8 cellular contexts compared by ENCODE assay signal in the genomic region with DNA sequence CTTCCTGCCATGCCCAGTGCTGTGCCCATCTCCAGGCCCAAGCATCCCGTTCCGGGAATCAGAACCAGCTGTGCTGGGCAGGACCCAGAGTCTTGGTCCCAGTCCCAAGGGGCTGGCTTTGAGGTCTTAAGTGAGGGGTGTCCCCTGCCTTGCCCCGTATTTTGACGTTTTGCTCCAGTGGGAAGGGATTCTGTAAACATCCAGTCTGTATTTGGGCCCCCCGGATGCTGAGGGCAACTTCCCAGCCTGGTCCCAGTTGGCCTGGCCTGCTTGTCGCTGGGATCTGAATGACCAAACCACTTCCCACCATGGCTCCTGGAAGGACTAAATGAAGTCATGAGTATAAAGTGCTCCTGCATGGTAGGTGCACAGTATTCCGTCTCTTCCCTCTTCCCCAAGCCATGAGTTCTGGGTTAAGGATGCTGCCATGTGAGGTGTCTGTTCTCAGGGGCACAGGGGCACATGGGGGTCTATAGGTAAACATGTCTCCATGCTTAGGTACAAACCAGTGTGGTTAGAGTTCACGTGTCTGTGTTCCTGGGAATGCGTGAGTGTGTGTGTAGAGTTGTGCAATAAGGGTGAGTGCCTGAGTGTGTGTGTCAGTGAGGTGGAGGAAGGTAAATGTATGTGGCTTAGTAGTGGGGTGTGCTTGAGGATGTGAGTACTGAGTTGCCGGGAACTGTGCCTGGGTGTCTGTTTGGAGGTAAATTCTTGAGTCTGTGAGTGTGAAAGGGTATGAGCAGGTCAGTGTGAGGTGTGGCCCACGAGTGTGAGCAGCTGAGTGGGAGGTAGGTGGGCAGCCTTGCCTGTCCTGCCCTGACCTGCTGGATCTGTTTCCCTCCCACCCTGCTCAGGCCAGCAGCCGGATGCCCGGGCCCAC. TPM values are rescaled to one million over a fixed set of nuclear protein-coding genes. Genes with fewer than 3 reads are reported as not detected.
DNase-seq lines count a peak whose midpoint lies in the region; ATAC-seq, FAIRE-seq and TF ChIP-seq lines count a peak whose summit lies in the region.

No MANE protein-coding gene starts in this region.

- no peak for TF ChIP-seq CTCF in activated CD8-positive, alpha-beta T cell treated with anti-CD3 and anti-CD28 coated beads for 36 hours (IDR thresholded peaks at IDR 0.05)

- POLR2A ChIA-PET in activated CD4-positive, alpha-beta T cell treated with anti-CD3 and anti-CD28 coated beads for 36 hours (lab: Charles Lee) = no interaction called here
- POLR2A ChIA-PET in activated CD8-positive, alpha-beta T cell treated with anti-CD3 and anti-CD28 coated beads for 36 hours (lab: Charles Lee) = interaction anchor here (1.2 kb wide), 1 partner anchor 32 kb away, joined by 4 read pairs; no protein-coding TSS in a partner anchor

- peaks cover 36% of the 10 kb centered on the region for H3K4me1 Mint-ChIP-seq in activated CD4-positive, alpha-beta T cell treated with anti-CD3 and anti-CD28 coated beads for 36 hours
- peaks cover 36% of the 10 kb centered on the region for H3K4me1 Mint-ChIP-seq in activated CD8-positive, alpha-beta T cell treated with anti-CD3 and anti-CD28 coated beads for 36 hours (ENCODE audit: low read depth)

- H3K36me3 Mint-ChIP-seq in activated CD4-positive, alpha-beta T cell treated with anti-CD3 and anti-CD28 coated beads for 36 hours (ENCODE audit: low read depth) = peaks cover 43% of the 10 kb centered on the region
- peaks cover 42% of the 10 kb centered on the region for H3K36me3 Mint-ChIP-seq in activated CD8-positive, alpha-beta T cell treated with anti-CD3 and anti-CD28 coated beads for 36 hours (ENCODE audit: low read depth)

- no peak for ATAC-seq in activated CD4-positive, alpha-beta T cell treated with anti-CD3 and anti-CD28 coated beads for 36 hours
- no peak for ATAC-seq in activated CD8-positive, alpha-beta T cell treated with anti-CD3 and anti-CD28 coated beads for 36 hours
- ATAC-seq in HG03354 (IDR thresholded peaks at IDR 0.05; ENCODE audit: poor library complexity, severe bottlenecking, unreplicated experiment) (no peak), GM18861 (IDR thresholded peaks at IDR 0.05; ENCODE audit: unreplicated experiment) (no peak)

- H3K9me3 ChIP-seq in iPS-18c (ENCODE audit: control insufficient read depth, insufficient read depth, low read length) = no peaks in the 10 kb centered on the region

- H3K27ac Mint-ChIP-seq in activated CD4-positive, alpha-beta T cell treated with anti-CD3 and anti-CD28 coated beads for 36 hours = peak overlapping the region; percentile 20
- H3K27ac Mint-ChIP-seq in activated CD8-positive, alpha-beta T cell treated with anti-CD3 and anti-CD28 coated beads for 36 hours = no peak overlapping the region

- H3K9me3 Mint-ChIP-seq in activated CD4-positive, alpha-beta T cell treated with anti-CD3 and anti-CD28 coated beads for 36 hours (ENCODE audit: low read depth) = no peaks in the 10 kb centered on the region
- no peaks in the 10 kb centered on the region for H3K9me3 Mint-ChIP-seq in activated CD8-positive, alpha-beta T cell treated with anti-CD3 and anti-CD28 coated beads for 36 hours

- peak overlapping the region; percentile 50 for H3K27ac ChIP-seq in substantia nigra (ENCODE audit: low read depth, low read length, poor library complexity, severe bottlenecking)

- DNase-seq in activated CD4-positive, alpha-beta T cell treated with anti-CD3 and anti-CD28 coated beads for 36 hours = no peak
- DNase-seq in activated CD4-positive, alpha-beta T cell treated with anti-CD3 and anti-CD28 coated beads for 48 hours = no peak
- DNase-seq in activated CD8-positive, alpha-beta T cell treated with anti-CD3 and anti-CD28 coated beads for 36 hours = no peak
- no peak for DNase-seq in substantia nigra (lab: John Stamatoyannopoulos, UW)
- DNase-seq in HTR-8/SVneo (ENCODE audit: insufficient read length, low spot score) = no peak

- peaks cover 5% of the 10 kb centered on the region for H3K27me3 Mint-ChIP-seq in activated CD4-positive, alpha-beta T cell treated with anti-CD3 and anti-CD28 coated beads for 36 hours
- H3K27me3 Mint-ChIP-seq in activated CD8-positive, alpha-beta T cell treated with anti-CD3 and anti-CD28 coated beads for 36 hours = no peaks in the 10 kb centered on the region

- intact Hi-C loops in activated CD4-positive, alpha-beta T cell treated with anti-CD3 and anti-CD28 coated beads for 36 hours (cut with DNase I, micrococcal nuclease) = no loop called here
- intact Hi-C loops in activated CD8-positive, alpha-beta T cell treated with anti-CD3 and anti-CD28 coated beads for 36 hours (cut with micrococcal nuclease) = no loop called here

- FAIRE-seq in HTR-8/SVneo (lab: Jason Lieb, UNC) = no peak

- H3K4me3 Mint-ChIP-seq in activated CD4-positive, alpha-beta T cell treated with anti-CD3 and anti-CD28 coated beads for 36 hours = peak overlapping the region; percentile 84
- H3K4me3 Mint-ChIP-seq in activated CD8-positive, alpha-beta T cell treated with anti-CD3 and anti-CD28 coated beads for 36 hours = peak overlapping the region; percentile 86

- CTCF ChIA-PET in activated CD4-positive, alpha-beta T cell treated with anti-CD3 and anti-CD28 coated beads for 36 hours (lab: Charles Lee) = no interaction called here
- CTCF ChIA-PET in activated CD8-positive, alpha-beta T cell treated with anti-CD3 and anti-CD28 coated beads for 36 hours (lab: Charles Lee) = interaction anchor here (0.8 kb wide), 1 partner anchor 23 kb away, joined by 3 read pairs; no protein-coding TSS in a partner anchor

- H3K4me3 ChIP-seq in iPS-18c (ENCODE audit: insufficient read depth, low read depth, low read length) = peak overlapping the region; percentile 65

RNA-seq across cellular contexts. Expression of a gene that starts 1.5 kb away (rescaled TPM):
- total RNA-seq in activated CD4-positive, alpha-beta T cell treated with anti-CD3 and anti-CD28 coated beads for 36 hours = 10 to 100 TPM; 27.9 to 35.3 TPM
- total RNA-seq in activated CD8-positive, alpha-beta T cell treated with anti-CD3 and anti-CD28 coated beads for 36 hours = 10 to 100 TPM; 35.4 to 35.5 TPM

RNA-seq across cellular contexts. Expression of a gene that starts 5.7 kb away (rescaled TPM):
- 10 to 100 TPM; 39.4 to 75.6 TPM for total RNA-seq in activated CD4-positive, alpha-beta T cell treated with anti-CD3 and anti-CD28 coated beads for 36 hours
- 10 to 100 TPM; 67.6 to 75.5 TPM for total RNA-seq in activated CD8-positive, alpha-beta T cell treated with anti-CD3 and anti-CD28 coated beads for 36 hours

RNA-seq across cellular contexts. Expression of a gene that starts 10.7 kb away (rescaled TPM):
- total RNA-seq in activated CD4-positive, alpha-beta T cell treated with anti-CD3 and anti-CD28 coated beads for 36 hours = 10 to 100 TPM; 25.2 to 30.5 TPM
- 10 to 100 TPM; 29.6 to 34.1 TPM for total RNA-seq in activated CD8-positive, alpha-beta T cell treated with anti-CD3 and anti-CD28 coated beads for 36 hours

RNA-seq across cellular contexts. Expression of a gene that starts 10.9 kb away (rescaled TPM):
- 1 to 10 TPM; 1.2 to 2.0 TPM for total RNA-seq in activated CD4-positive, alpha-beta T cell treated with anti-CD3 and anti-CD28 coated beads for 36 hours
- total RNA-seq in activated CD8-positive, alpha-beta T cell treated with anti-CD3 and anti-CD28 coated beads for 36 hours = 1 to 10 TPM; 1.4 to 1.8 TPM

RNA-seq across cellular contexts. Expression of a gene that starts 33.7 kb away (rescaled TPM):
- 10 to 100 TPM; 10.7 to 12.5 TPM for total RNA-seq in activated CD4-positive, alpha-beta T cell treated with anti-CD3 and anti-CD28 coated beads for 36 hours
- total RNA-seq in activated CD8-positive, alpha-beta T cell treated with anti-CD3 and anti-CD28 coated beads for 36 hours = 10 to 100 TPM; 16.2 to 16.5 TPM
